21 cellular contexts compared by ENCODE assay signal in the genomic region with DNA sequence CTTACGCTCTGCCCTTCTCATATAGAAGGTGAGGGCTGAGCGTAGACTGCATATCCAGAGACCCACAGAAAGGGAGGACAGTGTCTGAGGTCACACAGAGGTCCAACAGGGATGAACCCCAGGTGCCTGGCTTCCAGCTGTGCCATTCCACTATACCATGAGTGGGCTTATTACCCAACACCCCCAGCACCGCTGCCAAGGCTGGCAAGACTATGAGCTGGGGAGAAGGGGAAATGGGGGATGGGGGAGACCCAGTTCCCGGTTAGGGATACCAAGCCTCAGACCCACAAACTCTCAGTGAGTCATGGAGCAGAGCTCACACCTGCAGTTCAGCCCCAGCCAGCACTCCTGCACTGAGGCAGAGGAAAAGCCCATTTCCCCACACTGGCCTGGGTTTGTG.
"Had no signal": no experiment of that assay in that cellular context is flagged by ENCODE, and none has a peak within 500 bp of the region (broad histone marks: within the 10 kb centered on the region; RNA-seq: fewer than 3 reads in every experiment).

No MANE protein-coding gene starts in this region.

- H3K9me3 ChIP-seq: colonic mucosa, heart left ventricle, mucosa of descending colon, ovary, right atrium auricular region, testis, tibial nerve had no signal

- H3K27ac ChIP-seq: colonic mucosa, heart left ventricle, ovary, right atrium auricular region, testis, tibial nerve had no signal

- H3K4me2 ChIP-seq: smooth muscle cell had no signal

- H3K36me3 ChIP-seq: colonic mucosa, heart left ventricle, ovary, right atrium auricular region, tibial nerve had no signal

- ATAC-seq: esophagus mucosa; heart left ventricle; left colon; left ventricle myocardium superior; mucosa of descending colon; naive thymus-derived CD8-positive, alpha-beta T cell; stimulated activated memory B cell treated with anti-CD40 and anti-IgM and Interleukin-4, amounts not matched to agents 10 μg/mL and 1 μg/mL and 100 μg/mL, for 72 hours had no signal

- H3K4me3 Mint-ChIP-seq: naive thymus-derived CD8-positive, alpha-beta T cell; stimulated activated memory B cell treated with anti-CD40 and anti-IgM and Interleukin-4, amounts not matched to agents 10 μg/mL and 1 μg/mL and 100 μg/mL, for 72 hours; stimulated activated naive CD8-positive, alpha-beta T cell treated with anti-CD3 and anti-CD28 coated beads, Interleukin-15, Interleukin-2, amounts not matched to agents 100 ng/mL and 50 ng/mL, for 24 hours had no signal

- H3K36me3 Mint-ChIP-seq: naive thymus-derived CD8-positive, alpha-beta T cell; stimulated activated memory B cell treated with anti-CD40 and anti-IgM and Interleukin-4, amounts not matched to agents 10 μg/mL and 1 μg/mL and 100 μg/mL, for 72 hours had no signal

- H3K9me3 Mint-ChIP-seq: naive thymus-derived CD8-positive, alpha-beta T cell; neural crest cell; stimulated activated memory B cell treated with anti-CD40 and anti-IgM and Interleukin-4, amounts not matched to agents 10 μg/mL and 1 μg/mL and 100 μg/mL, for 72 hours; stimulated activated naive CD8-positive, alpha-beta T cell treated with anti-CD3 and anti-CD28 coated beads, Interleukin-15, Interleukin-2, amounts not matched to agents 100 ng/mL and 50 ng/mL, for 24 hours had no signal

- H3K27ac Mint-ChIP-seq: naive thymus-derived CD8-positive, alpha-beta T cell; stimulated activated memory B cell treated with anti-CD40 and anti-IgM and Interleukin-4, amounts not matched to agents 10 μg/mL and 1 μg/mL and 100 μg/mL, for 72 hours; stimulated activated naive CD8-positive, alpha-beta T cell treated with anti-CD3 and anti-CD28 coated beads, Interleukin-15, Interleukin-2, amounts not matched to agents 100 ng/mL and 50 ng/mL, for 24 hours had no signal

- H3K4me3 ChIP-seq: colonic mucosa, heart left ventricle, lung, mucosa of descending colon, ovary, right atrium auricular region, smooth muscle cell, testis, tibial nerve had no signal

- DNase-seq: colonic mucosa; effector CD4-positive, alpha-beta T cell; heart left ventricle; hippocampal formation; left colon; left ventricle myocardium superior; mucosa of descending colon; nucleus accumbens; stimulated activated CD4-positive, alpha-beta T cell treated with anti-CD3 and anti-CD28 coated beads, Interleukin-4, amount 100 ng/mL, for 1 hour; stimulated activated CD8-positive, alpha-beta memory T cell treated with anti-CD3 and anti-CD28 coated beads, Interleukin-4, amount 100 ng/mL, for 48 hours; testis had no signal

- H3K4me1 ChIP-seq: colonic mucosa had no signal

- H3K4me1 Mint-ChIP-seq: stimulated activated memory B cell treated with anti-CD40 and anti-IgM and Interleukin-4, amounts not matched to agents 10 μg/mL and 1 μg/mL and 100 μg/mL, for 72 hours had no signal

- H3K27me3 ChIP-seq: ovary, right atrium auricular region, testis had no signal
